Comparison of ENCODE assay signal across 8 cellular contexts in genomic region chr16:30095166-30096078, GRCh38. TPM values are rescaled to one million over a fixed set of nuclear protein-coding genes. Genes with fewer than 3 reads are reported as not detected.
DNase-seq lines count a peak whose midpoint lies in the region; ATAC-seq, FAIRE-seq and TF ChIP-seq lines count a peak whose summit lies in the region.

No MANE protein-coding gene starts in this region.

- no peaks in the 10 kb centered on the region for H3K27me3 Mint-ChIP-seq in mesothelial cell of epicardium (ENCODE audit: low read depth)

- TF ChIP-seq CTCF in bronchial epithelial cell (IDR thresholded peaks at IDR 0.05; ENCODE audit: insufficient read depth, low read length, severe bottlenecking) (no peak), mesothelial cell of epicardium (IDR thresholded peaks at IDR 0.05; ENCODE audit: unreplicated experiment) (no peak)

- peak overlapping the region; percentile 81 for H3K27ac Mint-ChIP-seq in mesothelial cell of epicardium

- no peak for FAIRE-seq in bronchial epithelial cell (lab: Jason Lieb, UNC)

- peak overlapping the region; percentile 74 for H3K4me3 Mint-ChIP-seq in mesothelial cell of epicardium

- peaks cover 23% of the 10 kb centered on the region for H3K36me3 Mint-ChIP-seq in mesothelial cell of epicardium

- peaks cover 21% of the 10 kb centered on the region for H3K9me3 Mint-ChIP-seq in mesothelial cell of epicardium

- peak; percentile 24 for DNase-seq in stimulated activated CD4-positive, alpha-beta T cell treated with anti-CD3 and anti-CD28 coated beads, Interleukin-15, amount 100 ng/mL, for 24 hours
- DNase-seq in stimulated activated CD4-positive, alpha-beta T cell treated with anti-CD3 and anti-CD28 coated beads, Interleukin-1b, Interleukin-23, amount 100 ng/mL, for 48 hours = no peak
- no peak for DNase-seq in bronchial epithelial cell (ENCODE audit: low read depth)
- no peak for DNase-seq in mesothelial cell of epicardium (ENCODE audit: low spot score in 2 of 2, unreplicated experiment in 2 of 2)
- DNase-seq in medulla oblongata (ENCODE audit: extremely low spot score) = no peak
- DNase-seq in cerebellar cortex (ENCODE audit: low spot score) = no peak
- no peak for DNase-seq in NCI-H187 treated with DMSO at 0.1 percent for 48 hours (lab: John Stamatoyannopoulos, UW)

- peak overlapping the region; percentile 43 for H3K4me3 ChIP-seq in bronchial epithelial cell (ENCODE audit: low read depth, low read length)

- no peak for ATAC-seq in HG03175 (IDR thresholded peaks at IDR 0.05; ENCODE audit: unreplicated experiment)

- H3K27me3 ChIP-seq in bronchial epithelial cell (ENCODE audit: control insufficient read depth, insufficient read depth, low read length) = no peaks in the 10 kb centered on the region

- peaks cover 4% of the 10 kb centered on the region for H3K36me3 ChIP-seq in bronchial epithelial cell (ENCODE audit: control insufficient read depth, insufficient read depth, low read length)

- H3K4me1 Mint-ChIP-seq in mesothelial cell of epicardium = peaks cover 24% of the 10 kb centered on the region

RNA-seq across cellular contexts. Expression of gene YPEL3, which starts 0.6 kb away (rescaled TPM):
- 3.7 and 7.4 TPM in 2 replicates for total RNA-seq in bronchial epithelial cell
- 34.5 to 45.0 TPM (median 36.9 TPM) in 3 replicates for total RNA-seq in mesothelial cell of epicardium

RNA-seq across cellular contexts. Expression of gene TBX6, which starts 3.7 kb away (rescaled TPM):
- total RNA-seq in bronchial epithelial cell = 0.26 and 0.90 TPM in 2 replicates
- 2.3 to 2.7 TPM (median 2.4 TPM) in 3 replicates for total RNA-seq in mesothelial cell of epicardium

RNA-seq across cellular contexts. Expression of gene GDPD3, which starts 17.9 kb away (rescaled TPM):
- total RNA-seq in bronchial epithelial cell (7.1 and 20.7 TPM in 2 replicates), mesothelial cell of epicardium (10.7 to 11.1 TPM (median 10.8 TPM) in 3 replicates)

RNA-seq across cellular contexts. Expression of gene PPP4C, which starts 19.6 kb away (rescaled TPM):
- total RNA-seq in bronchial epithelial cell (249 and 310 TPM in 2 replicates), mesothelial cell of epicardium (102 to 107 TPM (median 105 TPM) in 3 replicates)

RNA-seq across cellular contexts. Expression of gene MAPK3, which starts 27.6 kb away (rescaled TPM):
- 7.4 and 13.4 TPM in 2 replicates for total RNA-seq in bronchial epithelial cell
- total RNA-seq in mesothelial cell of epicardium = 58.7 to 61.2 TPM (median 61.0 TPM) in 3 replicates
